ENCODE assay signal across 10 cellular contexts in the genomic region with DNA sequence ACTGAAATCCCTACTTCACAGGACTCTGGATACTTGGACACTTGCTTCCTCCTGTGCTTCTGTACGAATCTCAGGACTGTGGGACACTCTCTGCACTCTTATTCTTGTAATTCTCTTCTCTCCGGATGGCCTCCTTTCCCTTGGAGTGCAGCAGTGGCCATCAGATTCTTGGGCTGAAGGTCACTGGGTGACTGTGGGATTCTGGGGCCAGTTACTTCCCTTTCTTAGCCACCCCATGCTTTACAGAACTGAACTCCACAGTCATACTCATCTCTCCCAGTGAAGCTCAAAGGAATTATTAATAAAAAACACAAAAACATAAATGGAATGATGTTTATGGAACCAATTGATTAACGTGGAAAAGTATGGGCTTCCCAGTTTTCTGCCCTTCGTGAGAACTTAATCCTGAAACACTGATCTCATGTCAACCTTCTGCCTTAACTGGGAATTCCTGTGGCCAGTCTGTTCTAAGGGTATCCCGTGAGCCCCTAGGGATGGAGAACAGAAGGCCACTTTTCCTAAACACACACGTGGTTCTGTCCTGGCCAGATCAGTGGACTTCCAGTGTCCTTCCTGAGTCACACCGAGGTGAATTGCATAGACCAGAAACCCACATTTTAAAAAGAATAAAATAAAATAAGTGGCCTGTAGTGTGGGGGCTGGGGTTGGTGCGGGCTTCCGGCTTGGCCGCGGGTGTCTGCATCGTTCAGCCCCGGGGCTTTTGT. TPM values are rescaled to one million over a fixed set of nuclear protein-coding genes. Genes with fewer than 3 reads are reported as not detected.
DNase-seq lines count a peak whose midpoint lies in the region; ATAC-seq and TF ChIP-seq lines count a peak whose summit lies in the region.
"Had no signal": no experiment of that assay in that cellular context is flagged by ENCODE, and none has a peak within 500 bp of the region (broad histone marks: within the 10 kb centered on the region; RNA-seq: fewer than 3 reads in every experiment).

No MANE protein-coding gene starts in this region.

- H3K27me3 Mint-ChIP-seq in Caco-2 (ENCODE audit: insufficient read depth, unreplicated experiment) (peaks cover 54% of the 10 kb centered on the region), T-cell (peaks cover 72 to 78% of the 10 kb centered on the region in 2 donors)

- no peak overlapping the region for H3K9ac ChIP-seq in parathyroid adenoma

- H3K4me1 ChIP-seq in Caco-2, result no peaks in the 10 kb centered on the region
- H3K4me1 ChIP-seq in foreskin keratinocyte, result no peaks in the 10 kb centered on the region
- H3K4me1 ChIP-seq in parathyroid adenoma, result no peaks in the 10 kb centered on the region

- peak overlapping the region; percentile 88 for H2AFZ ChIP-seq in parathyroid adenoma

- no TSS peak for BruUV-seq in Caco-2 (replicated peaks; lab: Mats Ljungman, UMichigan)

- H3K36me3 ChIP-seq in Caco-2 (ENCODE audit: control insufficient read depth, insufficient read depth, low read length) (no peaks in the 10 kb centered on the region), parathyroid adenoma (ENCODE audit: control insufficient read depth, insufficient read depth, low read length) (no peaks in the 10 kb centered on the region)

- peak overlapping the region; percentile 84 for H3K4me3 Mint-ChIP-seq in Caco-2 (ENCODE audit: unreplicated experiment)
- peak overlapping the region; percentile 53 to 81 (median 62) for H3K4me3 Mint-ChIP-seq in T-cell

- CTCF ChIA-PET in Caco-2 (lab: Charles Lee), result interaction anchor here (1.9 to 2.0 kb wide), 2 partner anchors 12 to 16 kb away, joined by 5 to 11 read pairs; no protein-coding TSS in a partner anchor
- CTCF ChIA-PET in T-cell (lab: Charles Lee), result no interaction called here

- DNase-seq in Caco-2 (no peak), T-cell (no peak), foreskin keratinocyte (no peak), SIG-M5 treated with dmso at 0.1 percent for 504 hours (lab: John Stamatoyannopoulos, UW; ENCODE audit: unreplicated experiment) (no peak), RKO (ENCODE audit: low spot score) (no peak)
- DNase-seq: activated CD4-positive, CD25-positive, alpha-beta regulatory T cell; cortex of kidney had no signal

- POLR2A ChIA-PET in Caco-2 (lab: Charles Lee) (no interaction called here), T-cell (lab: Charles Lee) (interaction anchor here (0.5 to 0.8 kb wide), 2 partner anchors 9 to 248 kb away, joined by 3 to 4 read pairs; no protein-coding TSS in a partner anchor)

- H3K4me2 ChIP-seq in parathyroid adenoma (ENCODE audit: low read length), result peak overlapping the region; percentile 78

- H3K27me3 ChIP-seq in Caco-2 (replicated peaks; ENCODE audit: control insufficient read depth, insufficient read depth, low read length) (peaks cover 8% of the 10 kb centered on the region), foreskin keratinocyte (peaks cover 96% of the 10 kb centered on the region), parathyroid adenoma (ENCODE audit: control insufficient read depth, insufficient read depth, low read length) (no peaks in the 10 kb centered on the region)

- TF ChIP-seq CTCF in Caco-2 (IDR thresholded peaks at IDR 0.05; ENCODE audit: insufficient read depth in 1 of 2, low read depth in 1 of 2, low read length in 1 of 2, severe bottlenecking in 1 of 2, unreplicated experiment in 1 of 2) (no peak), foreskin keratinocyte (conservative IDR thresholded peaks at IDR 0.05) (no peak), parathyroid adenoma (IDR thresholded peaks at IDR 0.05) (no peak)

- H3K9me3 Mint-ChIP-seq in Caco-2 (ENCODE audit: unreplicated experiment) (no peaks in the 10 kb centered on the region), T-cell (no peaks in the 10 kb centered on the region)

- H3K9me3 ChIP-seq in Caco-2, result no peaks in the 10 kb centered on the region
- H3K9me3 ChIP-seq in parathyroid adenoma (ENCODE audit: control insufficient read depth, low read length), result no peaks in the 10 kb centered on the region

- ATAC-seq in T-cell (replicated peaks in 1 of 4) (no peak), foreskin keratinocyte (peak; percentile 6), GM21529 (IDR thresholded peaks at IDR 0.05; ENCODE audit: unreplicated experiment) (no peak), GM19351 (IDR thresholded peaks at IDR 0.05; ENCODE audit: unreplicated experiment) (no peak)

- H3K27ac Mint-ChIP-seq in Caco-2 (ENCODE audit: unreplicated experiment) (no peak overlapping the region), T-cell (no peak overlapping the region)

- H3K4me1 Mint-ChIP-seq in Caco-2 (ENCODE audit: low read depth, unreplicated experiment) (peaks cover 6% of the 10 kb centered on the region), T-cell (peaks cover 40 to 54% (median 52%) of the 10 kb centered on the region in 3 donors)

- H3K4me3 ChIP-seq in Caco-2 (ENCODE audit: low read depth, low read length) (no peak overlapping the region; the same call in 1 of the 2 replicates), parathyroid adenoma (ENCODE audit: low read depth, low read length) (peak overlapping the region; percentile 58)

- H3K27ac ChIP-seq in foreskin keratinocyte, result no peak overlapping the region
- H3K27ac ChIP-seq in parathyroid adenoma, result no peak overlapping the region

- intact Hi-C loops in Caco-2 (cut with micrococcal nuclease; ENCODE audit: unreplicated experiment), result no loop called here

- no peaks in the 10 kb centered on the region for H3K79me2 ChIP-seq in parathyroid adenoma

- H3K36me3 Mint-ChIP-seq in Caco-2 (ENCODE audit: insufficient read depth, unreplicated experiment), result peaks cover 6% of the 10 kb centered on the region
- no peaks in the 10 kb centered on the region for H3K36me3 Mint-ChIP-seq in T-cell

RNA-seq across cellular contexts. Expression of gene HLA-E, which starts 23.6 kb away (rescaled TPM):
- total RNA-seq in Caco-2 (2022), result 47.0 and 49.6 TPM in 2 replicates
- 1,000 to 10,000 TPM; 1,114 to 1,417 (median 1,253) TPM for total RNA-seq in T-cell
- total RNA-seq in foreskin keratinocyte, result 123 and 142 TPM in 2 replicates
- polyA plus RNA-seq in foreskin keratinocyte, result 131 and 143 TPM in 2 replicates
